1 cellular context compared by ENCODE assay signal in genomic region chr6:21771626-21772320, GRCh38.
TF ChIP-seq lines count a peak whose summit lies in the region.

No MANE protein-coding gene starts in this region.

TF ChIP-seq in IMR-90, 13 proteins besides CTCF, POLR2A, EP300 and RAD21 (continued from another document):
- TF ChIP-seq CEBPB (IDR thresholded peaks at IDR 0.05; ENCODE audit: low read depth, low read length) (no peak), MXI1 (IDR thresholded peaks at IDR 0.05; ENCODE audit: borderline replicate concordance, low read depth, low read length) (no peak), SMC3 (IDR thresholded peaks at IDR 0.05; ENCODE audit: low read depth, low read length) (no peak), NFE2L2 (IDR thresholded peaks at IDR 0.05; ENCODE audit: low read depth, low read length) (no peak), CHD1 (IDR thresholded peaks at IDR 0.05; ENCODE audit: low read depth, low read length) (no peak)
